ENCODE assay signal across 19 cellular contexts in the genomic region with DNA sequence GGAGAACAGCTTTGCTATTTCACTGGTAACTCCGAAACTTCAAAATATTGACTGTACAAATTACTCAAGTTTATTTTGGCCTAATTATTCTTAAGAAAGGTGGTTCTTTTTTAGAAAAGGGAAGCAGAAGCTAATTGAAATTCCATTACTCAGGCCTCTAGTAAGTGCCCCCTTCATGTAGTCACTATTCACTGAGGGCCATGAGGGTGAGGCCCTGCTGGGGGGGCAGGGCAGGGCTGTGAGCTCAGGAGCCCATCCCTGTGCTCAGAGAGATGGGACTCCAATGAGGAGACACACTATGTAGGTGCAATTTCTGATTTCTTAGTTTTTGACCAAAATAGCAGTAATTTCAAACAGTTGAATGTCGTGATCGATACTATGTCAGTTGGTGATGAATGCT.
DNase-seq lines count a peak whose midpoint lies in the region; ATAC-seq, FAIRE-seq and TF ChIP-seq lines count a peak whose summit lies in the region.
"Had no signal": no experiment of that assay in that cellular context is flagged by ENCODE, and none has a peak within 500 bp of the region (broad histone marks: within the 10 kb centered on the region; RNA-seq: fewer than 3 reads in every experiment).

No MANE protein-coding gene starts in this region.

- FAIRE-seq in frontal cortex (lab: Jason Lieb, UNC), result no peak
- FAIRE-seq: G401.6, GM12891 had no signal

- peaks cover 23% of the 10 kb centered on the region for H3K36me3 Mint-ChIP-seq in activated naive CD8-positive, alpha-beta T cell treated with anti-CD3 and anti-CD28 coated beads for 36 hours
- H3K36me3 Mint-ChIP-seq in activated naive CD8-positive, alpha-beta T cell treated with anti-CD3 and anti-CD28 coated beads, Interleukin-2, amount 50 U/mL, for 24 hours (ENCODE audit: low read depth), result peaks cover 31% of the 10 kb centered on the region
- H3K36me3 Mint-ChIP-seq in T-helper 17 cell (ENCODE audit: low read depth), result peaks cover 3% of the 10 kb centered on the region

- H3K4me3 ChIP-seq in Karpas-422 (ENCODE audit: low read length) (no peak overlapping the region), esophagus muscularis mucosa (no peak overlapping the region)
- H3K4me3 ChIP-seq: BLaER1 treated with 17β-estradiol and CSF1 and Interleukin-3, amounts not matched to agents 10 nM and 100 nM had no signal

- H3K27ac Mint-ChIP-seq in activated naive CD8-positive, alpha-beta T cell treated with anti-CD3 and anti-CD28 coated beads for 36 hours, result peak overlapping the region; percentile 25
- no peak overlapping the region for H3K27ac Mint-ChIP-seq in activated naive CD8-positive, alpha-beta T cell treated with anti-CD3 and anti-CD28 coated beads, Interleukin-2, amount 50 U/mL, for 24 hours
- H3K27ac Mint-ChIP-seq in T-helper 17 cell, result peak overlapping the region; percentile 86
- H3K27ac Mint-ChIP-seq: H9 had no signal

- H3K27ac ChIP-seq in Karpas-422 (ENCODE audit: low read length), result 0 out of 2 replicates have a peak overlapping the region, but pooled peaks have one; percentile 22
- H3K27ac ChIP-seq in esophagus muscularis mucosa (replicated peaks in 1 of 4), result no peak overlapping the region
- H3K27ac ChIP-seq: BLaER1 treated with 17β-estradiol and CSF1 and Interleukin-3, amounts not matched to agents 10 nM and 100 nM had no signal

- no peaks in the 10 kb centered on the region for H3K9me3 Mint-ChIP-seq in activated naive CD8-positive, alpha-beta T cell treated with anti-CD3 and anti-CD28 coated beads for 36 hours
- H3K9me3 Mint-ChIP-seq in activated naive CD8-positive, alpha-beta T cell treated with anti-CD3 and anti-CD28 coated beads, Interleukin-2, amount 50 U/mL, for 24 hours, result no peaks in the 10 kb centered on the region

- H3K27me3 Mint-ChIP-seq in activated naive CD8-positive, alpha-beta T cell treated with anti-CD3 and anti-CD28 coated beads for 36 hours, result no peaks in the 10 kb centered on the region
- no peaks in the 10 kb centered on the region for H3K27me3 Mint-ChIP-seq in activated naive CD8-positive, alpha-beta T cell treated with anti-CD3 and anti-CD28 coated beads, Interleukin-2, amount 50 U/mL, for 24 hours
- no peaks in the 10 kb centered on the region for H3K27me3 Mint-ChIP-seq in T-helper 17 cell
- H3K27me3 Mint-ChIP-seq: CD4-positive, alpha-beta memory T cell had no signal

- no peak for TF ChIP-seq CTCF in esophagus muscularis mucosa (IDR thresholded peaks at IDR 0.05)

- H3K9ac ChIP-seq in Karpas-422 (ENCODE audit: low read length), result no peak overlapping the region
- H3K9ac ChIP-seq: BLaER1 treated with 17β-estradiol and CSF1 and Interleukin-3, amounts not matched to agents 10 nM and 100 nM had no signal

- H3K4me3 Mint-ChIP-seq in activated naive CD8-positive, alpha-beta T cell treated with anti-CD3 and anti-CD28 coated beads for 36 hours, result no peak overlapping the region
- no peak overlapping the region for H3K4me3 Mint-ChIP-seq in activated naive CD8-positive, alpha-beta T cell treated with anti-CD3 and anti-CD28 coated beads, Interleukin-2, amount 50 U/mL, for 24 hours
- H3K4me3 Mint-ChIP-seq in T-helper 17 cell, result no peak overlapping the region
- H3K4me3 Mint-ChIP-seq: CD4-positive, alpha-beta memory T cell; H9 had no signal

- TF ChIP-seq EP300 in esophagus muscularis mucosa (IDR thresholded peaks at IDR 0.05), result no peak

- H3K4me2 ChIP-seq in Karpas-422 (ENCODE audit: low read depth, low read length, poor library complexity, severe bottlenecking), result peak overlapping the region; percentile 23

- H3K27me3 ChIP-seq in Karpas-422 (ENCODE audit: low read length), result no peaks in the 10 kb centered on the region
- no peaks in the 10 kb centered on the region for H3K27me3 ChIP-seq in esophagus muscularis mucosa
- H3K27me3 ChIP-seq: BLaER1 treated with 17β-estradiol and CSF1 and Interleukin-3, amounts not matched to agents 10 nM and 100 nM had no signal

- no peaks in the 10 kb centered on the region for H4K20me1 ChIP-seq in Karpas-422 (ENCODE audit: insufficient read depth, low read depth, low read length)

- H3K9me2 ChIP-seq in Karpas-422 (replicated peaks; ENCODE audit: insufficient read depth, low read length), result no peaks in the 10 kb centered on the region

- H2AFZ ChIP-seq in Karpas-422 (ENCODE audit: low read length), result no peak overlapping the region

- H3K36me3 ChIP-seq in Karpas-422 (ENCODE audit: insufficient read depth, low read length) (no peaks in the 10 kb centered on the region), esophagus muscularis mucosa (peaks cover 0 to 61% (median 39%) of the 10 kb centered on the region in 4 donors)

- intact Hi-C loops in esophagus muscularis mucosa (cut with DNase I), result no loop called here

- no peak for TF ChIP-seq POLR2A in esophagus muscularis mucosa (IDR thresholded peaks at IDR 0.05; ENCODE audit: low read depth)

- ATAC-seq in activated naive CD8-positive, alpha-beta T cell treated with anti-CD3 and anti-CD28 coated beads, Interleukin-2, amount 50 U/mL, for 24 hours, result no peak
- ATAC-seq in T-helper 17 cell, result no peak

- 98% methylated on average over 3 of the region's 3 CpGs for WGBS in esophagus muscularis mucosa

- H3K9me3 ChIP-seq in Karpas-422 (ENCODE audit: low read length), result no peaks in the 10 kb centered on the region
- no peaks in the 10 kb centered on the region for H3K9me3 ChIP-seq in T-helper 17 cell (ENCODE audit: control insufficient read depth, low read length, poor library complexity, severe bottlenecking)
- H3K9me3 ChIP-seq in esophagus muscularis mucosa, result no peaks in the 10 kb centered on the region

- H3K4me1 ChIP-seq in Karpas-422 (ENCODE audit: low read length) (peaks cover 36% of the 10 kb centered on the region), esophagus muscularis mucosa (peaks cover 0 to 11% (median 0%) of the 10 kb centered on the region in 4 donors)

- H3K4me1 Mint-ChIP-seq in activated naive CD8-positive, alpha-beta T cell treated with anti-CD3 and anti-CD28 coated beads for 36 hours, result peaks cover 12% of the 10 kb centered on the region
- peaks cover 16% of the 10 kb centered on the region for H3K4me1 Mint-ChIP-seq in activated naive CD8-positive, alpha-beta T cell treated with anti-CD3 and anti-CD28 coated beads, Interleukin-2, amount 50 U/mL, for 24 hours
- H3K4me1 Mint-ChIP-seq in T-helper 17 cell, result peaks cover 18% of the 10 kb centered on the region

- no peak for DNase-seq in activated naive CD8-positive, alpha-beta T cell treated with anti-CD3 and anti-CD28 coated beads for 36 hours
- DNase-seq in activated naive CD8-positive, alpha-beta T cell treated with anti-CD3 and anti-CD28 coated beads, Interleukin-2, amount 50 U/mL, for 24 hours, result no peak
- DNase-seq in Karpas-422, result no peak
- DNase-seq in T-helper 17 cell, result no peak
- peak; percentile 31 for DNase-seq in esophagus muscularis mucosa (ENCODE audit: extremely low spot score)
- no peak for DNase-seq in NCI-H1930 (lab: John Stamatoyannopoulos, UW)
- DNase-seq in DMS 273 (lab: John Stamatoyannopoulos, UW; ENCODE audit: unreplicated experiment), result no peak
- DNase-seq in frontal cortex (ENCODE audit: low spot score in 2 of 2), result no peak
- DNase-seq: 8988T; AML-193; CD4-positive, alpha-beta memory T cell; DMS153; DMS79 treated with DMSO at 0.1 percent for 48 hours; EL; GOT3; H9 had no signal

- no peaks in the 10 kb centered on the region for H3K79me2 ChIP-seq in Karpas-422 (ENCODE audit: low read length)
